20 cellular contexts compared by ENCODE assay signal in the genomic region with DNA sequence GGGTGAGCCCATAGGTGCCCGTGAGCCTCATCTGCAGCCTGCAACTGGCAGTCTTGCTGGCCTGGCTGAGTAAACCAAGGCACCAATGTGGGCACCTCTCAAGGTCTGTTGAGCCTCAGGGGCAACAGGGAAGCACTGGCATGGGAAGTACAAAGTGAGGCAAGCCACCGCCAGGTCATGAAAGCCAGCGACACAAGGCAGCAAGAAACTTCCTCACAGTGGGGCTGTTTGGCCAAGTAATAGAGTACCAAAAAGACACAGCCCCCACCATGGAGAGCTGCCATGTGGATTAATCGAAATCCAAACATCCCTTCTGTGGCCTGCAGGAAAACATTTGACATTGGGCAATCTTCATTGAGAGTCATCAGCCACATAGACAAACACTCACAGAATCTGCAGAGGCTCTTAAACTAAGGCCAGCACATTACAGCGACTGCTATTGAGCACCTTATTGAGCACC. TPM values are rescaled to one million over a fixed set of nuclear protein-coding genes. Genes with fewer than 3 reads are reported as not detected.
DNase-seq lines count a peak whose midpoint lies in the region; ATAC-seq, FAIRE-seq and TF ChIP-seq lines count a peak whose summit lies in the region.
"Had no signal": no experiment of that assay in that cellular context is flagged by ENCODE, and none has a peak within 500 bp of the region (broad histone marks: within the 10 kb centered on the region; RNA-seq: fewer than 3 reads in every experiment).

No MANE protein-coding gene starts in this region.

- intact Hi-C loops in lower lobe of right lung (cut with DNase I): no loop called here

- H3K4me3 ChIP-seq in AG04449 (ENCODE audit: low read depth, low read length): no peak overlapping the region
- no peak overlapping the region for H3K4me3 ChIP-seq in bronchial epithelial cell (ENCODE audit: low read depth, low read length)
- no peak overlapping the region for H3K4me3 ChIP-seq in lower lobe of right lung
- H3K4me3 ChIP-seq: ovary, suprapubic skin had no signal

- no peaks in the 10 kb centered on the region for H3K4me1 Mint-ChIP-seq in stimulated activated naive CD8-positive, alpha-beta T cell treated with anti-CD3 and anti-CD28 coated beads, Interleukin-15, amount 100 ng/mL, for 72 hours
- H3K4me1 Mint-ChIP-seq: IgD-negative memory B cell, T-helper 17 cell had no signal

- no peak overlapping the region for H3K27ac Mint-ChIP-seq in stimulated activated naive CD8-positive, alpha-beta T cell treated with anti-CD3 and anti-CD28 coated beads, Interleukin-15, amount 100 ng/mL, for 72 hours
- H3K27ac Mint-ChIP-seq: activated T-cell treated with anti-CD3 and anti-CD28 coated beads, Interleukin-2, amount 50 U/mL, for 72 hours; T-helper 17 cell had no signal

- H3K9me3 ChIP-seq in lower lobe of right lung: no peaks in the 10 kb centered on the region
- H3K9me3 ChIP-seq: ovary, suprapubic skin had no signal

- POLR2A ChIA-PET in AG04449 (lab: Yijun Ruan, JAX): no interaction called here

- peak; percentile 76 for DNase-seq in AG04449 (ENCODE audit: low read depth, low spot score)
- DNase-seq in H4 (ENCODE audit: low spot score): peak; percentile 72
- peak; percentile 38 for DNase-seq in bronchial epithelial cell (ENCODE audit: low read depth)
- peak; percentile 34 for DNase-seq in lower lobe of right lung
- DNase-seq in NCI-H1694 (lab: John Stamatoyannopoulos, UW): no peak
- DNase-seq in NCI-H187 (lab: John Stamatoyannopoulos, UW): no peak
- no peak for DNase-seq in stimulated activated naive CD8-positive, alpha-beta T cell treated with anti-CD3 and anti-CD28 coated beads, Interleukin-15, amount 100 ng/mL, for 72 hours
- DNase-seq: activated CD4-positive, alpha-beta T cell treated with anti-CD3 and anti-CD28 coated beads, Interleukin-2, amount 50 U/mL, for 1 hour; activated T-cell treated with anti-CD3 and anti-CD28 coated beads, Interleukin-2, amount 50 U/mL, for 72 hours; dermis blood vessel endothelial cell; foreskin keratinocyte; midbrain; NCI-H1436 treated with DMSO at 0.1 percent for 48 hours; NCI-H510A treated with DMSO at 0.1 percent for 48 hours; ovary; RPMI8226; T-helper 17 cell had no signal

- FAIRE-seq in bronchial epithelial cell (lab: Jason Lieb, UNC): no peak

- H3K4me3 Mint-ChIP-seq in stimulated activated naive CD8-positive, alpha-beta T cell treated with anti-CD3 and anti-CD28 coated beads, Interleukin-15, amount 100 ng/mL, for 72 hours: no peak overlapping the region
- H3K4me3 Mint-ChIP-seq: activated T-cell treated with anti-CD3 and anti-CD28 coated beads, Interleukin-2, amount 50 U/mL, for 72 hours; T-helper 17 cell had no signal

- H3K9me3 Mint-ChIP-seq in stimulated activated naive CD8-positive, alpha-beta T cell treated with anti-CD3 and anti-CD28 coated beads, Interleukin-15, amount 100 ng/mL, for 72 hours: peaks cover 4 to 15% of the 10 kb centered on the region in 2 donors

- no peaks in the 10 kb centered on the region for H3K27me3 Mint-ChIP-seq in stimulated activated naive CD8-positive, alpha-beta T cell treated with anti-CD3 and anti-CD28 coated beads, Interleukin-15, amount 100 ng/mL, for 72 hours
- H3K27me3 Mint-ChIP-seq: IgD-negative memory B cell, T-helper 17 cell had no signal

- no peaks in the 10 kb centered on the region for H3K36me3 ChIP-seq in bronchial epithelial cell (ENCODE audit: control insufficient read depth, insufficient read depth, low read length)
- H3K36me3 ChIP-seq in lower lobe of right lung: no peaks in the 10 kb centered on the region
- H3K36me3 ChIP-seq: ovary, suprapubic skin had no signal

- CTCF ChIA-PET in AG04449 (lab: Yijun Ruan, JAX): interaction anchor here (1.2 kb wide), 1 partner anchor 209 kb away, joined by 6 read pairs; no protein-coding TSS in a partner anchor

- H3K4me1 ChIP-seq in lower lobe of right lung: peaks cover 18% of the 10 kb centered on the region

- no peak overlapping the region for H3K27ac ChIP-seq in lower lobe of right lung
- H3K27ac ChIP-seq: foreskin keratinocyte, ovary, suprapubic skin had no signal

- no peak for TF ChIP-seq CTCF in AG04449 (IDR thresholded peaks at IDR 0.05; ENCODE audit: insufficient read depth, low read length, missing control alignments)
- TF ChIP-seq CTCF in bronchial epithelial cell (IDR thresholded peaks at IDR 0.05; ENCODE audit: insufficient read depth, low read length, severe bottlenecking): no peak
- TF ChIP-seq CTCF in lower lobe of right lung (IDR thresholded peaks at IDR 0.05): no peak

- ATAC-seq in lower lobe of right lung: peak; percentile 49 to 52
- no peak for ATAC-seq in GM18861 (IDR thresholded peaks at IDR 0.05; ENCODE audit: unreplicated experiment)
- ATAC-seq in stimulated activated naive CD8-positive, alpha-beta T cell treated with anti-CD3 and anti-CD28 coated beads, Interleukin-15, amount 100 ng/mL, for 72 hours: no peak
- ATAC-seq: activated T-cell treated with anti-CD3 and anti-CD28 coated beads, Interleukin-2, amount 50 U/mL, for 72 hours; foreskin keratinocyte; T-helper 17 cell had no signal

- H3K27me3 ChIP-seq in bronchial epithelial cell (ENCODE audit: control insufficient read depth, insufficient read depth, low read length) (no peaks in the 10 kb centered on the region), lower lobe of right lung (ENCODE audit: low read depth) (no peaks in the 10 kb centered on the region)
- H3K27me3 ChIP-seq: foreskin keratinocyte, ovary, suprapubic skin had no signal

RNA-seq across cellular contexts. Expression of a gene that starts 43.6 kb away (rescaled TPM):
- total RNA-seq in H4 (2014; rRNA removed; shearing (Covaris generic)): 5.7 and 7.4 TPM in 2 replicates
- 14.2 and 33.4 TPM in 2 replicates for total RNA-seq in bronchial epithelial cell
- 27.8 TPM for total RNA-seq in lower lobe of right lung
- total RNA-seq: activated T-cell treated with anti-CD3 and anti-CD28 coated beads, Interleukin-2, amount 50 U/mL, for 72 hours; T-helper 17 cell had no signal

Comparison
In these comparisons a context has a peak if more than half of its experiments do, and no peak if none do; other contexts are left out.
1. DNase-seq: peak in AG04449 (single experiment), H4 (single experiment), bronchial epithelial cell (single experiment) and lower lobe of right lung (single experiment); none in NCI-H1694 (single experiment), NCI-H187 (0 of 2) and stimulated activated naive CD8-positive, alpha-beta T cell treated with anti-CD3 and anti-CD28 coated beads, Interleukin-15, amount 100 ng/mL, for 72 hours (0 of 2).
2. ATAC-seq: peak in lower lobe of right lung (2 of 2); none in GM18861 (single experiment) and stimulated activated naive CD8-positive, alpha-beta T cell treated with anti-CD3 and anti-CD28 coated beads, Interleukin-15, amount 100 ng/mL, for 72 hours (single experiment).